Comparison of ENCODE assay signal across 1 cellular context in genomic region chr2:207216454-207216853, GRCh38.
A peak's percentile ranks its signal among the peaks of the same experiment; 100 is the strongest.
TF ChIP-seq lines count a peak whose summit lies in the region.

No MANE protein-coding gene starts in this region.

TF ChIP-seq in neural cell, 6 proteins besides CTCF, POLR2A, EP300 and RAD21 (continued from another document):
- TF ChIP-seq REST (IDR thresholded peaks at IDR 0.05; ENCODE audit: borderline replicate concordance) (peak; percentile 67), POLR2AphosphoS5 (IDR thresholded peaks at IDR 0.05) (peak; percentile 32)
